ENCODE assay signal across 1 cellular context in the genomic region with DNA sequence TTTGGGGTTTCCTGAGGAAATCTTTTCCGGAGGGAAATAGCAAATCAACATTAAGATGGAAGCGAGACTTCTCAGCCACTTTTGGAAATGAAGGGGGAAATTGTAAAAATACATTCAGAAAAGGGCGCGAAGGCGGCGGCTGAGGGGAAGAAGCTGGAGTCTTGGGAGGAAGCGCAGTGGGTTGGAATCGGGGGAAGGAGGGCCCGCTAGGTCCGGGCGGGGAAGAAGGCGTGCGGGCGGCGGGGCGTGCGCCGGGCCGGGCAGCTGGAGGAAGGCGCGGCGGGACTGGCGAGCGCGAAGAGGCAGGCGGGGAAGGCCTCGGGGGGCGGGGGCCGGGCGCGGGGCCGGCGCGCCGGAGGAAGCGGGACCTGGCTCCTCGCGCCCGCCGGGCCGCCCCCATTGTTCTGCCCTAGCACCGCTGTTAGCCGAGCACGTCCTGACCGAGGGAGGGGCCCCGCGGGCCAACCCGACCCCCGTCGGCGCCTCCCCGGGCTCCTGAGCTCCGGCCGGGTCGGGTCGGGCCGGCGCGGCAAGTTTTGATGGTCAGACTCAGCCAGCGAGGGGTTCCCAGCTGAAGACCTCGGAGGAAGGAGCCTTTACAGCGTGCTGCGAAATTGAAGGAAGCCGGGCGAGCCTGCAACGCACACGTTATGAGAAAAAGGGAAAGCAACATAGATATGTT.
TF ChIP-seq lines count a peak whose summit lies in the region.

No MANE protein-coding gene starts in this region.

TF ChIP-seq in K562, 482 proteins besides CTCF, POLR2A, EP300 and RAD21 (continued from another document and continues in another):
- TF ChIP-seq, protein P1, sequence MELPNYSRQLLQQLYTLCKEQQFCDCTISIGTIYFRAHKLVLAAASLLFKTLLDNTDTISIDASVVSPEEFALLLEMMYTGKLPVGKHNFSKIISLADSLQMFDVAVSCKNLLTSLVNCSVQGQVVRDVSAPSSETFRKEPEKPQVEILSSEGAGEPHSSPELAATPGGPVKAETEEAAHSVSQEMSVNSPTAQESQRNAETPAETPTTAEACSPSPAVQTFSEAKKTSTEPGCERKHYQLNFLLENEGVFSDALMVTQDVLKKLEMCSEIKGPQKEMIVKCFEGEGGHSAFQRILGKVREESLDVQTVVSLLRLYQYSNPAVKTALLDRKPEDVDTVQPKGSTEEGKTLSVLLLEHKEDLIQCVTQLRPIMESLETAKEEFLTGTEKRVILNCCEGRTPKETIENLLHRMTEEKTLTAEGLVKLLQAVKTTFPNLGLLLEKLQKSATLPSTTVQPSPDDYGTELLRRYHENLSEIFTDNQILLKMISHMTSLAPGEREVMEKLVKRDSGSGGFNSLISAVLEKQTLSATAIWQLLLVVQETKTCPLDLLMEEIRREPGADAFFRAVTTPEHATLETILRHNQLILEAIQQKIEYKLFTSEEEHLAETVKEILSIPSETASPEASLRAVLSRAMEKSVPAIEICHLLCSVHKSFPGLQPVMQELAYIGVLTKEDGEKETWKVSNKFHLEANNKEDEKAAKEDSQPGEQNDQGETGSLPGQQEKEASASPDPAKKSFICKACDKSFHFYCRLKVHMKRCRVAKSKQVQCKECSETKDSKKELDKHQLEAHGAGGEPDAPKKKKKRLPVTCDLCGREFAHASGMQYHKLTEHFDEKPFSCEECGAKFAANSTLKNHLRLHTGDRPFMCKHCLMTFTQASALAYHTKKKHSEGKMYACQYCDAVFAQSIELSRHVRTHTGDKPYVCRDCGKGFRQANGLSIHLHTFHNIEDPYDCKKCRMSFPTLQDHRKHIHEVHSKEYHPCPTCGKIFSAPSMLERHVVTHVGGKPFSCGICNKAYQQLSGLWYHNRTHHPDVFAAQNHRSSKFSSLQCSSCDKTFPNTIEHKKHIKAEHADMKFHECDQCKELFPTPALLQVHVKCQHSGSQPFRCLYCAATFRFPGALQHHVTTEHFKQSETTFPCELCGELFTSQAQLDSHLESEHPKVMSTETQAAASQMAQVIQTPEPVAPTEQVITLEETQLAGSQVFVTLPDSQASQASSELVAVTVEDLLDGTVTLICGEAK (IDR thresholded peaks at IDR 0.05), result no peak
- TF ChIP-seq, protein P1 (CRISPR knock-in tag; IDR thresholded peaks at IDR 0.05), result no peak
- TF ChIP-seq, protein P2, sequence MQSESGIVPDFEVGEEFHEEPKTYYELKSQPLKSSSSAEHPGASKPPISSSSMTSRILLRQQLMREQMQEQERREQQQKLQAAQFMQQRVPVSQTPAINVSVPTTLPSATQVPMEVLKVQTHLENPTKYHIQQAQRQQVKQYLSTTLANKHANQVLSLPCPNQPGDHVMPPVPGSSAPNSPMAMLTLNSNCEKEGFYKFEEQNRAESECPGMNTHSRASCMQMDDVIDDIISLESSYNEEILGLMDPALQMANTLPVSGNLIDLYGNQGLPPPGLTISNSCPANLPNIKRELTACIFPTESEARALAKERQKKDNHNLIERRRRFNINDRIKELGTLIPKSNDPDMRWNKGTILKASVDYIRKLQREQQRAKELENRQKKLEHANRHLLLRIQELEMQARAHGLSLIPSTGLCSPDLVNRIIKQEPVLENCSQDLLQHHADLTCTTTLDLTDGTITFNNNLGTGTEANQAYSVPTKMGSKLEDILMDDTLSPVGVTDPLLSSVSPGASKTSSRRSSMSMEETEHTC (IDR thresholded peaks at IDR 0.05), result no peak
- TF ChIP-seq MYBL2 (IDR thresholded peaks at IDR 0.05; ENCODE audit: low read depth), result no peak
- no peak for TF ChIP-seq MYBL2 (CRISPR knock-in tag; IDR thresholded peaks at IDR 0.05; ENCODE audit: borderline replicate concordance)
- peak in 1 of 2 experiments; percentile 52; a peak in 2 of 4 replicates for TF ChIP-seq MAZ (CRISPR knock-in tag; conservative IDR thresholded peaks at IDR 0.05 in 1 of 2, IDR thresholded peaks at IDR 0.05 in 1 of 2)
- no peak for TF ChIP-seq FOXA1 (IDR thresholded peaks at IDR 0.05; ENCODE audit: borderline replicate concordance)
- TF ChIP-seq ZNF551 (CRISPR knock-in tag; IDR thresholded peaks at IDR 0.05), result no peak
- no peak for TF ChIP-seq PHB (CRISPR knock-in tag; IDR thresholded peaks at IDR 0.05)
- TF ChIP-seq OTX1 (CRISPR knock-in tag; IDR thresholded peaks at IDR 0.05), result no peak
- TF ChIP-seq TRIM28 (IDR thresholded peaks at IDR 0.05), result no peak
- TF ChIP-seq MYC (IDR thresholded peaks at IDR 0.05; ENCODE audit: low read depth, low read length), result peak; percentile 27; the same call in 1 of the 2 replicates
- TF ChIP-seq MYC (CRISPR knock-in tag; IDR thresholded peaks at IDR 0.05; ENCODE audit: borderline replicate concordance, low read depth), result no peak
- 0 out of 2 replicates have a peak, but pooled peaks have one; percentile 36 for TF ChIP-seq ZBTB7A (IDR thresholded peaks at IDR 0.05; ENCODE audit: borderline replicate concordance, control insufficient read depth, low read depth, low read length)
- no peak for TF ChIP-seq BMI1 (IDR thresholded peaks at IDR 0.05; ENCODE audit: low read length)
- peak; percentile 79 for TF ChIP-seq HMGN3 (IDR thresholded peaks at IDR 0.05; ENCODE audit: borderline replicate concordance, extremely low read depth, insufficient read length, low read depth, low read length)
- TF ChIP-seq MED1 (CRISPR knock-in tag; IDR thresholded peaks at IDR 0.05; ENCODE audit: borderline replicate concordance), result no peak
- TF ChIP-seq, protein P3, sequence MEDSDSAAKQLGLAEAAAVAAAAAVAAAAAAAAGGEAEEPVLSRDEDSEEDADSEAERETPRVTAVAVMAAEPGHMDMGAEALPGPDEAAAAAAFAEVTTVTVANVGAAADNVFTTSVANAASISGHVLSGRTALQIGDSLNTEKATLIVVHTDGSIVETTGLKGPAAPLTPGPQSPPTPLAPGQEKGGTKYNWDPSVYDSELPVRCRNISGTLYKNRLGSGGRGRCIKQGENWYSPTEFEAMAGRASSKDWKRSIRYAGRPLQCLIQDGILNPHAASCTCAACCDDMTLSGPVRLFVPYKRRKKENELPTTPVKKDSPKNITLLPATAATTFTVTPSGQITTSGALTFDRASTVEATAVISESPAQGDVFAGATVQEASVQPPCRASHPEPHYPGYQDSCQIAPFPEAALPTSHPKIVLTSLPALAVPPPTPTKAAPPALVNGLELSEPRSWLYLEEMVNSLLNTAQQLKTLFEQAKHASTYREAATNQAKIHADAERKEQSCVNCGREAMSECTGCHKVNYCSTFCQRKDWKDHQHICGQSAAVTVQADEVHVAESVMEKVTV (CRISPR knock-in tag; IDR thresholded peaks at IDR 0.05), result no peak
- TF ChIP-seq, protein P4, sequence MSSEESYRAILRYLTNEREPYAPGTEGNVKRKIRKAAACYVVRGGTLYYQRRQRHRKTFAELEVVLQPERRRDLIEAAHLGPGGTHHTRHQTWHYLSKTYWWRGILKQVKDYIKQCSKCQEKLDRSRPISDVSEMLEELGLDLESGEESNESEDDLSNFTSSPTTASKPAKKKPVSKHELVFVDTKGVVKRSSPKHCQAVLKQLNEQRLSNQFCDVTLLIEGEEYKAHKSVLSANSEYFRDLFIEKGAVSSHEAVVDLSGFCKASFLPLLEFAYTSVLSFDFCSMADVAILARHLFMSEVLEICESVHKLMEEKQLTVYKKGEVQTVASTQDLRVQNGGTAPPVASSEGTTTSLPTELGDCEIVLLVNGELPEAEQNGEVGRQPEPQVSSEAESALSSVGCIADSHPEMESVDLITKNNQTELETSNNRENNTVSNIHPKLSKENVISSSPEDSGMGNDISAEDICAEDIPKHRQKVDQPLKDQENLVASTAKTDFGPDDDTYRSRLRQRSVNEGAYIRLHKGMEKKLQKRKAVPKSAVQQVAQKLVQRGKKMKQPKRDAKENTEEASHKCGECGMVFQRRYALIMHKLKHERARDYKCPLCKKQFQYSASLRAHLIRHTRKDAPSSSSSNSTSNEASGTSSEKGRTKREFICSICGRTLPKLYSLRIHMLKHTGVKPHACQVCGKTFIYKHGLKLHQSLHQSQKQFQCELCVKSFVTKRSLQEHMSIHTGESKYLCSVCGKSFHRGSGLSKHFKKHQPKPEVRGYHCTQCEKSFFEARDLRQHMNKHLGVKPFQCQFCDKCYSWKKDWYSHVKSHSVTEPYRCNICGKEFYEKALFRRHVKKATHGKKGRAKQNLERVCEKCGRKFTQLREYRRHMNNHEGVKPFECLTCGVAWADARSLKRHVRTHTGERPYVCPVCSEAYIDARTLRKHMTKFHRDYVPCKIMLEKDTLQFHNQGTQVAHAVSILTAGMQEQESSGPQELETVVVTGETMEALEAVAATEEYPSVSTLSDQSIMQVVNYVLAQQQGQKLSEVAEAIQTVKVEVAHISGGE (CRISPR knock-in tag; IDR thresholded peaks at IDR 0.05), result no peak
- TF ChIP-seq KLF16 (IDR thresholded peaks at IDR 0.05), result no peak
- TF ChIP-seq SRSF7 (optimal IDR thresholded peaks at IDR 0.05; ENCODE audit: low read depth, low read length), result no peak
- TF ChIP-seq, protein P5, sequence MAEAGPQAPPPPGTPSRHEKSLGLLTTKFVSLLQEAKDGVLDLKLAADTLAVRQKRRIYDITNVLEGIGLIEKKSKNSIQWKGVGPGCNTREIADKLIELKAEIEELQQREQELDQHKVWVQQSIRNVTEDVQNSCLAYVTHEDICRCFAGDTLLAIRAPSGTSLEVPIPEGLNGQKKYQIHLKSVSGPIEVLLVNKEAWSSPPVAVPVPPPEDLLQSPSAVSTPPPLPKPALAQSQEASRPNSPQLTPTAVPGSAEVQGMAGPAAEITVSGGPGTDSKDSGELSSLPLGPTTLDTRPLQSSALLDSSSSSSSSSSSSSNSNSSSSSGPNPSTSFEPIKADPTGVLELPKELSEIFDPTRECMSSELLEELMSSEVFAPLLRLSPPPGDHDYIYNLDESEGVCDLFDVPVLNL (CRISPR knock-in tag; IDR thresholded peaks at IDR 0.05; ENCODE audit: low read depth), result no peak
- no peak for TF ChIP-seq MEIS2 (IDR thresholded peaks at IDR 0.05; ENCODE audit: partially characterized antibody)
- TF ChIP-seq CBFB (CRISPR knock-in tag; IDR thresholded peaks at IDR 0.05), result no peak
- TF ChIP-seq, protein P6, sequence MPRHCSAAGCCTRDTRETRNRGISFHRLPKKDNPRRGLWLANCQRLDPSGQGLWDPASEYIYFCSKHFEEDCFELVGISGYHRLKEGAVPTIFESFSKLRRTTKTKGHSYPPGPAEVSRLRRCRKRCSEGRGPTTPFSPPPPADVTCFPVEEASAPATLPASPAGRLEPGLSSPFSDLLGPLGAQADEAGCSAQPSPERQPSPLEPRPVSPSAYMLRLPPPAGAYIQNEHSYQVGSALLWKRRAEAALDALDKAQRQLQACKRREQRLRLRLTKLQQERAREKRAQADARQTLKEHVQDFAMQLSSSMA (CRISPR knock-in tag; IDR thresholded peaks at IDR 0.05), result no peak
- TF ChIP-seq, protein P7, sequence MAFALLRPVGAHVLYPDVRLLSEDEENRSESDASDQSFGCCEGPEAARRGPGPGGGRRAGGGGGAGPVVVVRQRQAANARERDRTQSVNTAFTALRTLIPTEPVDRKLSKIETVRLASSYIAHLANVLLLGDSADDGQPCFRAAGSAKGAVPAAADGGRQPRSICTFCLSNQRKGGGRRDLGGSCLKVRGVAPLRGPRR (CRISPR knock-in tag; IDR thresholded peaks at IDR 0.05), result no peak
- peak; percentile 16; the same call in 1 of the 2 replicates for TF ChIP-seq DPF2 (IDR thresholded peaks at IDR 0.05)
- no peak for TF ChIP-seq U2AF2 (optimal IDR thresholded peaks at IDR 0.05; ENCODE audit: low read depth, low read length)
- TF ChIP-seq POLR2H (tag; IDR thresholded peaks at IDR 0.05; ENCODE audit: low read depth), result no peak; the same call in 1 of the 2 replicates
- peak; percentile 19; the same call in 1 of the 2 replicates for TF ChIP-seq KAT7 (CRISPR knock-in tag; IDR thresholded peaks at IDR 0.05; ENCODE audit: borderline replicate concordance)
- TF ChIP-seq MEF2D (tag; conservative IDR thresholded peaks at IDR 0.05; ENCODE audit: low read depth), result no peak
- no peak for TF ChIP-seq JUND (IDR thresholded peaks at IDR 0.05; ENCODE audit: borderline replicate concordance, low read depth, low read length)
- TF ChIP-seq JUND (tag; IDR thresholded peaks at IDR 0.05; ENCODE audit: borderline replicate concordance, low read depth, low read length), result no peak
- TF ChIP-seq, protein P8, sequence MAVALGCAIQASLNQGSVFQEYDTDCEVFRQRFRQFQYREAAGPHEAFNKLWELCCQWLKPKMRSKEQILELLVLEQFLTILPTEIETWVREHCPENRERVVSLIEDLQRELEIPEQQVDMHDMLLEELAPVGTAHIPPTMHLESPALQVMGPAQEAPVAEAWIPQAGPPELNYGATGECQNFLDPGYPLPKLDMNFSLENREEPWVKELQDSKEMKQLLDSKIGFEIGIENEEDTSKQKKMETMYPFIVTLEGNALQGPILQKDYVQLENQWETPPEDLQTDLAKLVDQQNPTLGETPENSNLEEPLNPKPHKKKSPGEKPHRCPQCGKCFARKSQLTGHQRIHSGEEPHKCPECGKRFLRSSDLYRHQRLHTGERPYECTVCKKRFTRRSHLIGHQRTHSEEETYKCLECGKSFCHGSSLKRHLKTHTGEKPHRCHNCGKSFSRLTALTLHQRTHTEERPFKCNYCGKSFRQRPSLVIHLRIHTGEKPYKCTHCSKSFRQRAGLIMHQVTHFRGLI (CRISPR knock-in tag; IDR thresholded peaks at IDR 0.05), result no peak
- no peak for TF ChIP-seq GABPB1 (CRISPR knock-in tag; IDR thresholded peaks at IDR 0.05)
- TF ChIP-seq SMAD3 (CRISPR knock-in tag; conservative IDR thresholded peaks at IDR 0.05), result no peak
- TF ChIP-seq HMG20A (CRISPR knock-in tag; conservative IDR thresholded peaks at IDR 0.05), result no peak
- no peak for TF ChIP-seq HNRNPH1 (optimal IDR thresholded peaks at IDR 0.05; ENCODE audit: low read depth, low read length)
